19 cellular contexts compared by ENCODE assay signal in genomic region chr2:97770450-97770849, GRCh38.
"Had no signal": no experiment of that assay in that cellular context is flagged by ENCODE, and none has a peak within 500 bp of the region (broad histone marks: within the 10 kb centered on the region; RNA-seq: fewer than 3 reads in every experiment).

No MANE protein-coding gene starts in this region.

- H3K4me1 ChIP-seq: colonic mucosa, sigmoid colon, transverse colon had no signal

- H3K27me3 ChIP-seq: colonic mucosa, right atrium auricular region, sigmoid colon, stomach, transverse colon had no signal

- H3K27ac Mint-ChIP-seq: nephron progenitor cell had no signal

- H3K9me3 Mint-ChIP-seq: naive B cell, nephron progenitor cell had no signal

- H3K27me3 Mint-ChIP-seq: naive B cell had no signal

- DNase-seq: colonic mucosa; effector CD4-positive, alpha-beta T cell; foreskin melanocyte; hippocampal formation; islet precursor cell; naive B cell; nephron progenitor cell; posterior cingulate gyrus; sigmoid colon; stimulated activated CD4-positive, alpha-beta T cell treated with anti-CD3 and anti-CD28 coated beads, Interleukin-2, amount 100 ng/mL, for 24 hours; stimulated activated CD4-positive, alpha-beta T cell treated with anti-CD3 and anti-CD28 coated beads, Interleukin-4, amount 100 ng/mL, for 4 hours; stimulated activated naive CD4-positive, alpha-beta T cell; stomach; substantia nigra; transverse colon had no signal

- H3K4me3 Mint-ChIP-seq: naive B cell, nephron progenitor cell had no signal

- ATAC-seq: left lobe of liver had no signal

- H3K4me3 ChIP-seq: colonic mucosa, right atrium auricular region, sigmoid colon, skin epidermis, stomach, thoracic aorta, transverse colon had no signal

- H3K27ac ChIP-seq: colonic mucosa, sigmoid colon, stomach, thoracic aorta, transverse colon had no signal

- H3K9me3 ChIP-seq: colonic mucosa, right atrium auricular region, sigmoid colon, stomach, thoracic aorta, transverse colon had no signal
